In genomic region chrX:643911-644303, GRCh38 we compare ENCODE assay signal across 21 cellular contexts. TPM values are rescaled to one million over a fixed set of nuclear protein-coding genes. Genes with fewer than 3 reads are reported as not detected.
A peak's percentile ranks its signal among the peaks of the same experiment; 100 is the strongest.
DNase-seq lines count a peak whose midpoint lies in the region; ATAC-seq and TF ChIP-seq lines count a peak whose summit lies in the region.
"Had no signal": no experiment of that assay in that cellular context is flagged by ENCODE, and none has a peak within 500 bp of the region (broad histone marks: within the 10 kb centered on the region; RNA-seq: fewer than 3 reads in every experiment).

No MANE protein-coding gene starts in this region.

- no peak overlapping the region for H3K18ac ChIP-seq in mesenchymal stem cell (ENCODE audit: low read depth in 1 of 2, low read length in 2 of 2)

- H3K36me3 Mint-ChIP-seq in GM23338 (ENCODE audit: low read depth) (peaks cover 32% of the 10 kb centered on the region), type B pancreatic cell (no peaks in the 10 kb centered on the region)
- H3K36me3 Mint-ChIP-seq: CD4-positive, CD25-positive, alpha-beta regulatory T cell had no signal

- peaks cover 77% of the 10 kb centered on the region for H3K9me3 Mint-ChIP-seq in GM23338
- no peaks in the 10 kb centered on the region for H3K9me3 Mint-ChIP-seq in type B pancreatic cell
- H3K9me3 Mint-ChIP-seq: CD4-positive, CD25-positive, alpha-beta regulatory T cell had no signal

- no peak overlapping the region for H2BK5ac ChIP-seq in mesenchymal stem cell (ENCODE audit: low read depth, low read length, poor library complexity, severe bottlenecking)

- peaks cover 19% of the 10 kb centered on the region for H3K4me1 ChIP-seq in GM23338 (ENCODE audit: insufficient read depth)
- no peaks in the 10 kb centered on the region; the same call in 1 of the 2 replicates for H3K4me1 ChIP-seq in HUES64 (ENCODE audit: insufficient read depth, low read length)
- peaks cover 3% of the 10 kb centered on the region for H3K4me1 ChIP-seq in mesenchymal stem cell (ENCODE audit: control insufficient read depth, insufficient read depth, low read depth, low read length)
- peaks cover 0 to 13% (median 0%) of the 10 kb centered on the region in 4 donors for H3K4me1 ChIP-seq in tibial nerve
- H3K4me1 ChIP-seq: Caco-2, HAP-1, SJSA1 had no signal

- H2BK120ac ChIP-seq in mesenchymal stem cell (ENCODE audit: low read depth, low read length): peak overlapping the region; percentile 1

- no peaks in the 10 kb centered on the region for H3K4me1 Mint-ChIP-seq in GM23338
- H3K4me1 Mint-ChIP-seq in type B pancreatic cell (ENCODE audit: unreplicated experiment): no peaks in the 10 kb centered on the region
- H3K4me1 Mint-ChIP-seq: CD4-positive, CD25-positive, alpha-beta regulatory T cell had no signal

- no peaks in the 10 kb centered on the region for H3K79me2 ChIP-seq in GM23338 (replicated peaks; ENCODE audit: insufficient read depth)

- H3F3A ChIP-seq in GM23338 (replicated peaks; ENCODE audit: low read depth): no peaks in the 10 kb centered on the region

- H3K9me3 ChIP-seq in HUES64 (ENCODE audit: insufficient read depth, low read depth, low read length) (no peaks in the 10 kb centered on the region), mesenchymal stem cell (ENCODE audit: control insufficient read depth, low read length) (no peaks in the 10 kb centered on the region), tibial nerve (no peaks in the 10 kb centered on the region)
- H3K9me3 ChIP-seq: Caco-2, HAP-1 had no signal

- H3K4me3 ChIP-seq in GM23338 (peak overlapping the region; percentile 49), HUES64 (ENCODE audit: low read length) (peak overlapping the region; percentile 45), mesenchymal stem cell (ENCODE audit: insufficient read depth in 1 of 2, low read depth in 1 of 2, low read length in 2 of 2) (no peak overlapping the region), tibial nerve (no peak overlapping the region)
- H3K4me3 ChIP-seq: HAP-1, SJSA1 had no signal

- no peak overlapping the region for H4K8ac ChIP-seq in mesenchymal stem cell (ENCODE audit: low read length)

- 0 out of 2 replicates have a peak, but pooled peaks cover 3% of the 10 kb centered on the region for H4K20me1 ChIP-seq in GM23338 (replicated peaks; ENCODE audit: insufficient read depth)

- no peak overlapping the region for H3K27ac ChIP-seq in GM23338 (ENCODE audit: low read depth)
- H3K27ac ChIP-seq in HUES64 (ENCODE audit: low read depth, low read length): no peak overlapping the region
- no peak overlapping the region for H3K27ac ChIP-seq in mesenchymal stem cell (ENCODE audit: low read length, poor library complexity, severe bottlenecking)
- no peak overlapping the region for H3K27ac ChIP-seq in tibial nerve
- H3K27ac ChIP-seq: KMS-11, RWPE1, SJSA1 had no signal

- no peak overlapping the region for H4K91ac ChIP-seq in mesenchymal stem cell (ENCODE audit: low read length)

- H3K27me3 Mint-ChIP-seq in GM23338 (ENCODE audit: insufficient read depth, low read depth, poor library complexity) (peaks cover 30% of the 10 kb centered on the region), type B pancreatic cell (peaks cover 77% of the 10 kb centered on the region)

- no peak overlapping the region for H3K23ac ChIP-seq in mesenchymal stem cell (ENCODE audit: low read length in 2 of 2)

- no peak overlapping the region for H2BK15ac ChIP-seq in mesenchymal stem cell (ENCODE audit: low read depth, poor library complexity, severe bottlenecking)

- H3K4ac ChIP-seq in mesenchymal stem cell (ENCODE audit: low read depth in 1 of 2, low read length in 2 of 2): no peak overlapping the region

- H3K4me2 ChIP-seq in GM23338: peak overlapping the region; percentile 73
- H3K4me2 ChIP-seq in mesenchymal stem cell (ENCODE audit: low read length, poor library complexity, severe bottlenecking): no peak overlapping the region
- H3K4me2 ChIP-seq: KMS-11 had no signal

- TF ChIP-seq POLR2A in tibial nerve (IDR thresholded peaks at IDR 0.05): no peak

- H3K27ac Mint-ChIP-seq in GM23338 (no peak overlapping the region), type B pancreatic cell (no peak overlapping the region)
- H3K27ac Mint-ChIP-seq: CD4-positive, CD25-positive, alpha-beta regulatory T cell had no signal

- no peak overlapping the region for H2BK12ac ChIP-seq in mesenchymal stem cell (ENCODE audit: low read length in 2 of 2)

- no peaks in the 10 kb centered on the region for H3K79me1 ChIP-seq in mesenchymal stem cell (replicated peaks; ENCODE audit: low read length, poor library complexity, severe bottlenecking)

- no peak overlapping the region for H2AK5ac ChIP-seq in mesenchymal stem cell (ENCODE audit: low read length, severe bottlenecking)

- no peaks in the 10 kb centered on the region for H3K9me2 ChIP-seq in GM23338 (ENCODE audit: insufficient read depth)

- no peak overlapping the region for H3K4me3 Mint-ChIP-seq in GM23338
- H3K4me3 Mint-ChIP-seq in type B pancreatic cell: no peak overlapping the region
- H3K4me3 Mint-ChIP-seq: CD4-positive, CD25-positive, alpha-beta regulatory T cell had no signal

- H3K36me3 ChIP-seq in GM23338 (ENCODE audit: insufficient read depth): peaks cover 3% of the 10 kb centered on the region; the same call in 1 of the 2 replicates
- no peaks in the 10 kb centered on the region for H3K36me3 ChIP-seq in HUES64 (ENCODE audit: insufficient read depth, low read length)
- H3K36me3 ChIP-seq in mesenchymal stem cell (ENCODE audit: control insufficient read depth in 1 of 2, insufficient read depth in 2 of 2, low read depth in 1 of 2, low read length in 2 of 2): no peaks in the 10 kb centered on the region
- H3K36me3 ChIP-seq in tibial nerve: no peaks in the 10 kb centered on the region
- H3K36me3 ChIP-seq: HAP-1, SJSA1 had no signal

- DNase-seq in GM23338 (ENCODE audit: low spot score) (peak; percentile 43), mesenchymal stem cell (no peak), type B pancreatic cell (ENCODE audit: extremely low spot score, unreplicated experiment) (peak; percentile 51), tibial nerve (ENCODE audit: low spot score in 2 of 2) (no peak)
- no peak for DNase-seq in activated CD4-positive, CD25-positive, alpha-beta regulatory T cell treated with anti-CD3 and anti-CD28 coated beads, Interleukin-2, amount 50 U/mL, for 72 hours
- DNase-seq: Caco-2; CD4-positive, CD25-positive, alpha-beta regulatory T cell; DMS153; EL; NCI-H1092 treated with DMSO at 0.1 percent for 48 hours; NCI-H2081 treated with DMSO at 0.1 percent for 48 hours; NCI-H510A; NCI-H774; PC-3 had no signal

- H3K9ac ChIP-seq in HUES64 (ENCODE audit: low read depth, low read length) (no peak overlapping the region), mesenchymal stem cell (ENCODE audit: low read length) (no peak overlapping the region)
- H3K9ac ChIP-seq: KMS-11 had no signal

- 9% methylated on average over 19 of the region's 19 CpGs for WGBS in HUES64
- 12% methylated on average over 15 of the region's 19 CpGs for WGBS in mesenchymal stem cell
- WGBS in tibial nerve, 2 donors: 4 to 5% methylated on average over 17 to 19 of the region's 19 CpGs

- no peak; the same call in 2 of the 3 replicates for ATAC-seq in GM23338
- no peak for ATAC-seq in GM21381 (IDR thresholded peaks at IDR 0.05; ENCODE audit: unreplicated experiment)
- ATAC-seq: PC-3 had no signal

- H2AFZ ChIP-seq in GM23338 (peak overlapping the region; percentile 47; the same call in 1 of the 2 replicates), mesenchymal stem cell (ENCODE audit: low read depth, low read length) (no peak overlapping the region)

- TF ChIP-seq CTCF in GM23338 (conservative IDR thresholded peaks at IDR 0.05; ENCODE audit: low read depth in 2 of 2) (no peak), type B pancreatic cell (conservative IDR thresholded peaks at IDR 0.05) (no peak), tibial nerve (IDR thresholded peaks at IDR 0.05) (no peak)

- no peak for TF ChIP-seq EP300 in tibial nerve (IDR thresholded peaks at IDR 0.05)

- H3K27me3 ChIP-seq in GM23338 (ENCODE audit: insufficient read depth) (peaks cover 81% of the 10 kb centered on the region), HUES64 (ENCODE audit: insufficient read depth, low read length) (peaks cover 81% of the 10 kb centered on the region), mesenchymal stem cell (ENCODE audit: control insufficient read depth in 1 of 2, insufficient read depth in 1 of 2, low read length in 2 of 2) (peaks cover 33 to 49% of the 10 kb centered on the region in 2 experiments), tibial nerve (peaks cover 0 to 73% of the 10 kb centered on the region in 2 donors)
- H3K27me3 ChIP-seq: SJSA1 had no signal

- no peak overlapping the region for H3K14ac ChIP-seq in mesenchymal stem cell (ENCODE audit: low read length in 2 of 2)

TF ChIP-seq in GM23338, 12 proteins besides CTCF, POLR2A, EP300 and RAD21 (continues in another document):
- TF ChIP-seq STAT1 (IDR thresholded peaks at IDR 0.05; ENCODE audit: unreplicated experiment) (no peak), EZH2 (IDR thresholded peaks at IDR 0.05; ENCODE audit: low read depth, unreplicated experiment) (peak; percentile 90), JUNB (IDR thresholded peaks at IDR 0.05; ENCODE audit: unreplicated experiment) (no peak), ETS1 (IDR thresholded peaks at IDR 0.05) (no peak)

RNA-seq across cellular contexts. Expression of gene SHOX, which starts 13.3 kb away (rescaled TPM):
- total RNA-seq in GM23338 (2014; rRNA removed; shearing (Covaris generic)): not detected in 2 replicates
- polyA plus RNA-seq in GM23338 (2016; fragmentation: Nextera tagmentation; extraction: Ambion mirVana): 0.14 TPM in 1 of 2 replicates, not detected in the other
- polyA plus RNA-seq in HUES64 (2013, experiment 1 of 2): 0.10 TPM
- polyA plus RNA-seq in HUES64 (2013, experiment 2 of 2): 0.06 TPM
- not detected for polyA plus RNA-seq in mesenchymal stem cell (2013, experiment 1 of 2)
- polyA plus RNA-seq in mesenchymal stem cell (2013, experiment 2 of 2): not detected
- total RNA-seq in type B pancreatic cell (ENCODE audit: low replicate concordance) (not detected in 2 replicates), tibial nerve (1 to 10 TPM in 1 of 4 donors, under 1 TPM in 1, not detected in 2; 0.60 to 1.8 TPM)
- total RNA-seq: Caco-2; CD4-positive, CD25-positive, alpha-beta regulatory T cell; M059J; PC-3; SJSA1 had no signal
- polyA plus RNA-seq: CD4-positive, CD25-positive, alpha-beta regulatory T cell had no signal

Comparison
In these comparisons a context has a peak if more than half of its experiments do, and no peak if none do; other contexts are left out.
1. DNase-seq: peak in GM23338 (single experiment) and type B pancreatic cell (single experiment); none in mesenchymal stem cell (single experiment), activated CD4-positive, CD25-positive, alpha-beta regulatory T cell treated with anti-CD3 and anti-CD28 coated beads, Interleukin-2, amount 50 U/mL, for 72 hours (single experiment) and tibial nerve (0 of 2).
2. H3K4me3 ChIP-seq: peak in GM23338 (single experiment) and HUES64 (single experiment); none in mesenchymal stem cell (0 of 2) and tibial nerve (0 of 4).